In the genomic region with DNA sequence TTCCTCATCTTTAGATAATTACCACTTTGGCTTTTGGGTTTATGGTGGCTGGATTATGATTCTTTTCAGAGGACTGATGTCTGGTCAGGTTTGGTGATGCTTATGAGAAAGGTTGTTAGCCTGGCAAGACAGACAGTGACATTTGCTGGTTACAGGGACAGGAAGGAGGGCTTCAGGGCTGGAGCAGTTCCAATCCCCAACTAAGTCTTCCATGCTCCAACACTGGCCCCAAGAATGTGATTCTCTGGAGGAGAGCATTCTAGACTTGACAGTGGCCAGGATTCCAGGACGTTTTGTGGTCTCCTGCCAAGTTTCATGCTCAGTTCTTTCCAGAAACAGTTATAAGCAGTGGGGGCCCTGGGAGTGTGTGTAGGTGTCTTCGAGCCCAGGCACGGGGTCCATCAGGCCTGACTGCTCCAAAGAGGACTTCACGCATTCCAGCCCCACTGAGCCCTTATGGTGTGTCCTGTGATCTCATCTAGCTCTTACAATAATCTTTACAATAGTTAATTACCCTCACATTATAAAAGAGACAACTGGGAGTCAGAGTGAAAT, we compare ENCODE assay signal across 33 cellular contexts.
"Had no signal": no experiment of that assay in that cellular context is flagged by ENCODE, and none has a peak within 500 bp of the region (broad histone marks: within the 10 kb centered on the region; RNA-seq: fewer than 3 reads in every experiment).

No MANE protein-coding gene starts in this region.

- H3K4me3 Mint-ChIP-seq: activated CD4-positive, alpha-beta memory T cell treated with anti-CD3 and anti-CD28 coated beads for 36 hours; activated naive CD4-positive, alpha-beta T cell treated with anti-CD3 and anti-CD28 coated beads, Interleukin-2, amount 10 ng/mL, durations not matched to agents 7 days and 5 days; activated naive CD8-positive, alpha-beta T cell treated with anti-CD3 and anti-CD28 coated beads, Interleukin-2, amount 10 ng/mL, durations not matched to agents 7 days and 5 days; activated T-helper 1 cell treated with anti-CD3 and anti-CD28 coated beads, Interleukin-12 subunit alpha, Interleukin-12 subunit beta, Interleukin-2, Interleukin-4 antibody, amounts not matched to agents 30 ng/mL and 10 ng/mL and 1 ng/mL, durations not matched to agents 14 hours and 24 hours and 36 hours; endodermal cell; immature natural killer cell; nephron progenitor cell had no signal

- H3K27ac ChIP-seq: ascending aorta, heart left ventricle, neutrophil, ovary, tibial artery, upper lobe of right lung had no signal

- H3K9me3 Mint-ChIP-seq: activated naive CD4-positive, alpha-beta T cell treated with anti-CD3 and anti-CD28 coated beads, Interleukin-2, amount 10 ng/mL, durations not matched to agents 7 days and 5 days; activated naive CD8-positive, alpha-beta T cell treated with anti-CD3 and anti-CD28 coated beads, Interleukin-2, amount 10 ng/mL, durations not matched to agents 7 days and 5 days; activated T-helper 1 cell treated with anti-CD3 and anti-CD28 coated beads, Interleukin-12 subunit alpha, Interleukin-12 subunit beta, Interleukin-2, Interleukin-4 antibody, amounts not matched to agents 30 ng/mL and 10 ng/mL and 1 ng/mL, durations not matched to agents 14 hours and 24 hours and 36 hours; immature natural killer cell; nephron progenitor cell had no signal

- ATAC-seq: activated CD4-positive, CD25-positive, alpha-beta regulatory T cell treated with anti-CD3 and anti-CD28 coated beads, Interleukin-2, amount 50 U/mL, for 24 hours; esophagus mucosa; left colon; upper lobe of right lung had no signal

- H3K4me1 ChIP-seq: ascending aorta, tibial artery had no signal

- H3K36me3 ChIP-seq: ascending aorta, breast epithelium, heart left ventricle, neutrophil, ovary, sigmoid colon, tibial artery, upper lobe of right lung had no signal

- DNase-seq: activated CD4-positive, alpha-beta memory T cell treated with anti-CD3 and anti-CD28 coated beads for 36 hours; activated CD4-positive, alpha-beta T cell treated with anti-CD3 and anti-CD28 coated beads for 48 hours; activated CD8-positive, alpha-beta memory T cell treated with anti-CD3 and anti-CD28 coated beads, Interleukin-2, amount 50 U/mL, for 4 hours; activated effector memory CD4-positive, alpha-beta T cell treated with anti-CD3 and anti-CD28 coated beads, Interleukin-2, amount 50 U/mL, for 16 hours; activated naive CD4-positive, alpha-beta T cell treated with anti-CD3 and anti-CD28 coated beads, Interleukin-2, amount 10 ng/mL, durations not matched to agents 7 days and 5 days; activated naive CD8-positive, alpha-beta T cell treated with anti-CD3 and anti-CD28 coated beads, Interleukin-2, amount 10 ng/mL, durations not matched to agents 7 days and 5 days; activated T-cell treated with anti-CD3 and anti-CD28 coated beads, Interleukin-2, amount 50 U/mL, for 1 hour; central memory CD4-positive, alpha-beta T cell; endodermal cell; foreskin fibroblast; heart left ventricle; hypothalamus; immature natural killer cell; kidney; left colon; nephron progenitor cell; ovary; sigmoid colon; stimulated activated CD4-positive, alpha-beta T cell treated with anti-CD3 and anti-CD28 coated beads, Interleukin-1b, Interleukin-23, amount 100 ng/mL, for 48 hours; stimulated activated CD4-positive, alpha-beta T cell treated with anti-CD3 and anti-CD28 coated beads, Interleukin-4, amount 100 ng/mL, for 4 hours; stimulated activated CD8-positive, alpha-beta memory T cell treated with anti-CD3 and anti-CD28 coated beads, Interleukin-4, amount 100 ng/mL, for 48 hours; stimulated activated naive CD4-positive, alpha-beta T cell treated with Interleukin-2 at 50 U/mL for 16 hours; T-helper 1 cell; tibial artery; upper lobe of right lung had no signal

- H3K27ac Mint-ChIP-seq: activated CD4-positive, alpha-beta memory T cell treated with anti-CD3 and anti-CD28 coated beads for 36 hours; activated naive CD4-positive, alpha-beta T cell treated with anti-CD3 and anti-CD28 coated beads, Interleukin-2, amount 10 ng/mL, durations not matched to agents 7 days and 5 days; activated naive CD8-positive, alpha-beta T cell treated with anti-CD3 and anti-CD28 coated beads, Interleukin-2, amount 10 ng/mL, durations not matched to agents 7 days and 5 days; activated T-helper 1 cell treated with anti-CD3 and anti-CD28 coated beads, Interleukin-12 subunit alpha, Interleukin-12 subunit beta, Interleukin-2, Interleukin-4 antibody, amounts not matched to agents 30 ng/mL and 10 ng/mL and 1 ng/mL, durations not matched to agents 14 hours and 24 hours and 36 hours; endodermal cell; immature natural killer cell; nephron progenitor cell; progenitor cell of endocrine pancreas had no signal

- FAIRE-seq: kidney had no signal

- H3K4me3 ChIP-seq: ascending aorta, breast epithelium, heart left ventricle, ovary, sigmoid colon, smooth muscle cell, tibial artery, upper lobe of right lung had no signal

- H3K4me2 ChIP-seq: smooth muscle cell had no signal

- H3K27me3 ChIP-seq: ascending aorta, breast epithelium, heart left ventricle, neutrophil, ovary, sigmoid colon, tibial artery, upper lobe of right lung had no signal

- H3K4me1 Mint-ChIP-seq: activated naive CD4-positive, alpha-beta T cell treated with anti-CD3 and anti-CD28 coated beads, Interleukin-2, amount 10 ng/mL, durations not matched to agents 7 days and 5 days; endodermal cell; immature natural killer cell had no signal

- H3K9me3 ChIP-seq: ascending aorta, breast epithelium, neutrophil, ovary, tibial artery, upper lobe of right lung had no signal
